In genomic region chr2:11376071-11376470, GRCh38 we compare ENCODE assay signal across 1 cellular context.
TF ChIP-seq lines count a peak whose summit lies in the region.

No MANE protein-coding gene starts in this region.

TF ChIP-seq in HepG2, 621 proteins besides CTCF, POLR2A, EP300 and RAD21 (continued from another document and continues in another):
- peak; percentile 54 for TF ChIP-seq SAP130 (CRISPR knock-in tag; IDR thresholded peaks at IDR 0.05; ENCODE audit: low read depth)
- TF ChIP-seq ZNF562 (CRISPR knock-in tag; IDR thresholded peaks at IDR 0.05; ENCODE audit: borderline replicate concordance): no peak
- TF ChIP-seq, protein P1, sequence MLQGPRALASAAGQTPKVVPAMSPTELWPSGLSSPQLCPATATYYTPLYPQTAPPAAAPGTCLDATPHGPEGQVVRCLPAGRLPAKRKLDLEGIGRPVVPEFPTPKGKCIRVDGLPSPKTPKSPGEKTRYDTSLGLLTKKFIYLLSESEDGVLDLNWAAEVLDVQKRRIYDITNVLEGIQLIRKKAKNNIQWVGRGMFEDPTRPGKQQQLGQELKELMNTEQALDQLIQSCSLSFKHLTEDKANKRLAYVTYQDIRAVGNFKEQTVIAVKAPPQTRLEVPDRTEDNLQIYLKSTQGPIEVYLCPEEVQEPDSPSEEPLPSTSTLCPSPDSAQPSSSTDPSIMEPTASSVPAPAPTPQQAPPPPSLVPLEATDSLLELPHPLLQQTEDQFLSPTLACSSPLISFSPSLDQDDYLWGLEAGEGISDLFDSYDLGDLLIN (CRISPR knock-in tag; IDR thresholded peaks at IDR 0.05; ENCODE audit: borderline replicate concordance): no peak
- no peak for TF ChIP-seq ISL2 (CRISPR knock-in tag; IDR thresholded peaks at IDR 0.05)
- no peak for TF ChIP-seq NFAT5 (CRISPR knock-in tag; IDR thresholded peaks at IDR 0.05)
- TF ChIP-seq, protein P2, sequence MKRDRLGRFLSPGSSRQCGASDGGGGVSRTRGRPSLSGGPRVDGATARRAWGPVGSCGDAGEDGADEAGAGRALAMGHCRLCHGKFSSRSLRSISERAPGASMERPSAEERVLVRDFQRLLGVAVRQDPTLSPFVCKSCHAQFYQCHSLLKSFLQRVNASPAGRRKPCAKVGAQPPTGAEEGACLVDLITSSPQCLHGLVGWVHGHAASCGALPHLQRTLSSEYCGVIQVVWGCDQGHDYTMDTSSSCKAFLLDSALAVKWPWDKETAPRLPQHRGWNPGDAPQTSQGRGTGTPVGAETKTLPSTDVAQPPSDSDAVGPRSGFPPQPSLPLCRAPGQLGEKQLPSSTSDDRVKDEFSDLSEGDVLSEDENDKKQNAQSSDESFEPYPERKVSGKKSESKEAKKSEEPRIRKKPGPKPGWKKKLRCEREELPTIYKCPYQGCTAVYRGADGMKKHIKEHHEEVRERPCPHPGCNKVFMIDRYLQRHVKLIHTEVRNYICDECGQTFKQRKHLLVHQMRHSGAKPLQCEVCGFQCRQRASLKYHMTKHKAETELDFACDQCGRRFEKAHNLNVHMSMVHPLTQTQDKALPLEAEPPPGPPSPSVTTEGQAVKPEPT (CRISPR knock-in tag; IDR thresholded peaks at IDR 0.05; ENCODE audit: low read depth): no peak
- TF ChIP-seq GATA4 (IDR thresholded peaks at IDR 0.05; ENCODE audit: borderline replicate concordance, low read depth): no peak
- no peak for TF ChIP-seq ZKSCAN5 (CRISPR knock-in tag; IDR thresholded peaks at IDR 0.05)
- no peak for TF ChIP-seq ZNF383 (CRISPR knock-in tag; IDR thresholded peaks at IDR 0.05; ENCODE audit: borderline replicate concordance)
- no peak for TF ChIP-seq FOSL1 (CRISPR knock-in tag; IDR thresholded peaks at IDR 0.05; ENCODE audit: borderline replicate concordance)
- TF ChIP-seq ZXDC (CRISPR knock-in tag; IDR thresholded peaks at IDR 0.05): no peak
- no peak for TF ChIP-seq ZBTB21 (CRISPR knock-in tag; IDR thresholded peaks at IDR 0.05)
- no peak for TF ChIP-seq ZNF282 (IDR thresholded peaks at IDR 0.05; ENCODE audit: partially characterized antibody)
- no peak for TF ChIP-seq ZHX1 (CRISPR knock-in tag; IDR thresholded peaks at IDR 0.05; ENCODE audit: low read depth)
- TF ChIP-seq, protein P3, sequence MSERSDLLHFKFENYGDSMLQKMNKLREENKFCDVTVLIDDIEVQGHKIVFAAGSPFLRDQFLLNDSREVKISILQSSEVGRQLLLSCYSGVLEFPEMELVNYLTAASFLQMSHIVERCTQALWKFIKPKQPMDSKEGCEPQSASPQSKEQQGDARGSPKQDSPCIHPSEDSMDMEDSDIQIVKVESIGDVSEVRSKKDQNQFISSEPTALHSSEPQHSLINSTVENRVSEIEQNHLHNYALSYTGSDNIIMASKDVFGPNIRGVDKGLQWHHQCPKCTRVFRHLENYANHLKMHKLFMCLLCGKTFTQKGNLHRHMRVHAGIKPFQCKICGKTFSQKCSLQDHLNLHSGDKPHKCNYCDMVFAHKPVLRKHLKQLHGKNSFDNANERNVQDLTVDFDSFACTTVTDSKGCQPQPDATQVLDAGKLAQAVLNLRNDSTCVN (CRISPR knock-in tag; IDR thresholded peaks at IDR 0.05; ENCODE audit: borderline replicate concordance): no peak
- TF ChIP-seq BORCS8-MEF2B (CRISPR knock-in tag; IDR thresholded peaks at IDR 0.05): no peak
- TF ChIP-seq, protein P4, sequence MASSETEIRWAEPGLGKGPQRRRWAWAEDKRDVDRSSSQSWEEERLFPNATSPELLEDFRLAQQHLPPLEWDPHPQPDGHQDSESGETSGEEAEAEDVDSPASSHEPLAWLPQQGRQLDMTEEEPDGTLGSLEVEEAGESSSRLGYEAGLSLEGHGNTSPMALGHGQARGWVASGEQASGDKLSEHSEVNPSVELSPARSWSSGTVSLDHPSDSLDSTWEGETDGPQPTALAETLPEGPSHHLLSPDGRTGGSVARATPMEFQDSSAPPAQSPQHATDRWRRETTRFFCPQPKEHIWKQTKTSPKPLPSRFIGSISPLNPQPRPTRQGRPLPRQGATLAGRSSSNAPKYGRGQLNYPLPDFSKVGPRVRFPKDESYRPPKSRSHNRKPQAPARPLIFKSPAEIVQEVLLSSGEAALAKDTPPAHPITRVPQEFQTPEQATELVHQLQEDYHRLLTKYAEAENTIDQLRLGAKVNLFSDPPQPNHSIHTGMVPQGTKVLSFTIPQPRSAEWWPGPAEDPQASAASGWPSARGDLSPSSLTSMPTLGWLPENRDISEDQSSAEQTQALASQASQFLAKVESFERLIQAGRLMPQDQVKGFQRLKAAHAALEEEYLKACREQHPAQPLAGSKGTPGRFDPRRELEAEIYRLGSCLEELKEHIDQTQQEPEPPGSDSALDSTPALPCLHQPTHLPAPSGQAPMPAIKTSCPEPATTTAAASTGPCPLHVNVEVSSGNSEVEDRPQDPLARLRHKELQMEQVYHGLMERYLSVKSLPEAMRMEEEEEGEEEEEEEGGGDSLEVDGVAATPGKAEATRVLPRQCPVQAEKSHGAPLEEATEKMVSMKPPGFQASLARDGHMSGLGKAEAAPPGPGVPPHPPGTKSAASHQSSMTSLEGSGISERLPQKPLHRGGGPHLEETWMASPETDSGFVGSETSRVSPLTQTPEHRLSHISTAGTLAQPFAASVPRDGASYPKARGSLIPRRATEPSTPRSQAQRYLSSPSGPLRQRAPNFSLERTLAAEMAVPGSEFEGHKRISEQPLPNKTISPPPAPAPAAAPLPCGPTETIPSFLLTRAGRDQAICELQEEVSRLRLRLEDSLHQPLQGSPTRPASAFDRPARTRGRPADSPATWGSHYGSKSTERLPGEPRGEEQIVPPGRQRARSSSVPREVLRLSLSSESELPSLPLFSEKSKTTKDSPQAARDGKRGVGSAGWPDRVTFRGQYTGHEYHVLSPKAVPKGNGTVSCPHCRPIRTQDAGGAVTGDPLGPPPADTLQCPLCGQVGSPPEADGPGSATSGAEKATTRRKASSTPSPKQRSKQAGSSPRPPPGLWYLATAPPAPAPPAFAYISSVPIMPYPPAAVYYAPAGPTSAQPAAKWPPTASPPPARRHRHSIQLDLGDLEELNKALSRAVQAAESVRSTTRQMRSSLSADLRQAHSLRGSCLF (CRISPR knock-in tag; IDR thresholded peaks at IDR 0.05; ENCODE audit: borderline replicate concordance): no peak
- no peak for TF ChIP-seq SCMH1 (CRISPR knock-in tag; IDR thresholded peaks at IDR 0.05; ENCODE audit: borderline replicate concordance)
- TF ChIP-seq E2F5 (CRISPR knock-in tag; conservative IDR thresholded peaks at IDR 0.05): no peak
- TF ChIP-seq ZNF605 (CRISPR knock-in tag; IDR thresholded peaks at IDR 0.05): peak; percentile 68; the same call in 1 of the 2 replicates
- TF ChIP-seq ZNF674 (CRISPR knock-in tag; IDR thresholded peaks at IDR 0.05; ENCODE audit: low read depth): no peak
- TF ChIP-seq ZSCAN21 (CRISPR knock-in tag; IDR thresholded peaks at IDR 0.05; ENCODE audit: borderline replicate concordance): no peak
- TF ChIP-seq, protein P5, sequence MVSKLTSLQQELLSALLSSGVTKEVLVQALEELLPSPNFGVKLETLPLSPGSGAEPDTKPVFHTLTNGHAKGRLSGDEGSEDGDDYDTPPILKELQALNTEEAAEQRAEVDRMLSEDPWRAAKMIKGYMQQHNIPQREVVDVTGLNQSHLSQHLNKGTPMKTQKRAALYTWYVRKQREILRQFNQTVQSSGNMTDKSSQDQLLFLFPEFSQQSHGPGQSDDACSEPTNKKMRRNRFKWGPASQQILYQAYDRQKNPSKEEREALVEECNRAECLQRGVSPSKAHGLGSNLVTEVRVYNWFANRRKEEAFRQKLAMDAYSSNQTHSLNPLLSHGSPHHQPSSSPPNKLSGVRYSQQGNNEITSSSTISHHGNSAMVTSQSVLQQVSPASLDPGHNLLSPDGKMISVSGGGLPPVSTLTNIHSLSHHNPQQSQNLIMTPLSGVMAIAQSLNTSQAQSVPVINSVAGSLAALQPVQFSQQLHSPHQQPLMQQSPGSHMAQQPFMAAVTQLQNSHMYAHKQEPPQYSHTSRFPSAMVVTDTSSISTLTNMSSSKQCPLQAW (CRISPR knock-in tag; IDR thresholded peaks at IDR 0.05): no peak
- 0 out of 2 replicates have a peak, but pooled peaks have one; percentile 23 for TF ChIP-seq ZNF574 (CRISPR knock-in tag; IDR thresholded peaks at IDR 0.05)
- TF ChIP-seq RFX1 (IDR thresholded peaks at IDR 0.05): no peak
